Comparison of ENCODE assay signal across 24 cellular contexts in the genomic region with DNA sequence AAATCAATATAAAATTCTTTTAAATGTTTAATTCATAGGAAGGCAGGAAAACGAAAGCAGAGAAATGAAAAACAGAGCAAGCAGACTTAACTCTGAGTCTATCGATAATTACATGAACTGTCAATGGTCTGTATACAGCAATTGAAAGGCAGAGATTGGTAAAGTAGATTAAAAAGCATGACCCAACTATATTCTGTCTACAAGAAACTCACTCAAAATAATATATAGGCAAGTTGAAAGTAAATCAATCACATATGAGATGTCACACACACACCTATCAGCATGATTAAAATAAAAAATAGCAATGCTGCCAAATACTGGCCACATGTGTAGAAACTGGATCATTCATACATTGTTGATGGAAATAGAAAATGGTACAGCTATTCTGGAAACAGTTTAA.
"Had no signal": no experiment of that assay in that cellular context is flagged by ENCODE, and none has a peak within 500 bp of the region (broad histone marks: within the 10 kb centered on the region; RNA-seq: fewer than 3 reads in every experiment).

No MANE protein-coding gene starts in this region.

- H3K9me3 ChIP-seq: stomach, suprapubic skin, testis, thyroid gland, transverse colon, upper lobe of left lung, upper lobe of right lung, uterus, vagina had no signal

- H3K36me3 ChIP-seq: stomach, suprapubic skin, thoracic aorta, thyroid gland, tibial artery, tibial nerve, transverse colon, upper lobe of left lung, upper lobe of right lung, vagina had no signal

- DNase-seq: stimulated activated CD4-positive, alpha-beta T cell treated with anti-CD3 and anti-CD28 coated beads, Interleukin-2, amount 100 ng/mL, for 48 hours; stimulated activated CD4-positive, alpha-beta T cell treated with anti-CD3 and anti-CD28 coated beads, Interleukin-4, amount 100 ng/mL, for 1 hour; stimulated activated CD4-positive, alpha-beta T cell treated with anti-CD3 and anti-CD28 coated beads, Interleukin-4, amount 100 ng/mL, for 24 hours; stimulated activated CD4-positive, alpha-beta T cell treated with anti-CD3 and anti-CD28 coated beads, Interleukin-4, amount 100 ng/mL, for 4 hours; stimulated activated CD8-positive, alpha-beta memory T cell treated with anti-CD3 and anti-CD28 coated beads, Interleukin-4, amount 100 ng/mL, for 48 hours; stimulated activated naive B cell treated with anti-CD40 and anti-IgM and Interleukin-4, amounts not matched to agents 10 μg/mL and 1 μg/mL and 100 μg/mL, for 72 hours; stimulated activated naive CD4-positive, alpha-beta T cell; stimulated activated naive CD4-positive, alpha-beta T cell treated with Interleukin-2 at 50 U/mL for 16 hours; stimulated activated naive CD8-positive, alpha-beta T cell treated with anti-CD3 and anti-CD28 coated beads, Interleukin-15, amount 100 ng/mL, for 72 hours; stimulated activated naive CD8-positive, alpha-beta T cell treated with anti-CD3 and anti-CD28 coated beads, Interleukin-15, Interleukin-2, amounts not matched to agents 100 U/mL and 50 U/mL, for 24 hours; stomach; substantia nigra; testis; thyroid gland; tibial artery; transverse colon; trophoblast cell; upper lobe of left lung; upper lobe of right lung; uterus had no signal

- H3K4me1 ChIP-seq: testis, thyroid gland, tibial artery, upper lobe of left lung, upper lobe of right lung, uterus had no signal

- H3K27ac ChIP-seq: stomach, suprapubic skin, testis, thoracic aorta, thyroid gland, tibial artery, tibial nerve, transverse colon, upper lobe of left lung, upper lobe of right lung, uterus, vagina had no signal

- H3K4me3 ChIP-seq: stomach, suprapubic skin, testis, thoracic aorta, thyroid gland, tibial artery, tibial nerve, transverse colon, upper lobe of left lung, upper lobe of right lung, uterus, vagina had no signal
